In the genomic region with DNA sequence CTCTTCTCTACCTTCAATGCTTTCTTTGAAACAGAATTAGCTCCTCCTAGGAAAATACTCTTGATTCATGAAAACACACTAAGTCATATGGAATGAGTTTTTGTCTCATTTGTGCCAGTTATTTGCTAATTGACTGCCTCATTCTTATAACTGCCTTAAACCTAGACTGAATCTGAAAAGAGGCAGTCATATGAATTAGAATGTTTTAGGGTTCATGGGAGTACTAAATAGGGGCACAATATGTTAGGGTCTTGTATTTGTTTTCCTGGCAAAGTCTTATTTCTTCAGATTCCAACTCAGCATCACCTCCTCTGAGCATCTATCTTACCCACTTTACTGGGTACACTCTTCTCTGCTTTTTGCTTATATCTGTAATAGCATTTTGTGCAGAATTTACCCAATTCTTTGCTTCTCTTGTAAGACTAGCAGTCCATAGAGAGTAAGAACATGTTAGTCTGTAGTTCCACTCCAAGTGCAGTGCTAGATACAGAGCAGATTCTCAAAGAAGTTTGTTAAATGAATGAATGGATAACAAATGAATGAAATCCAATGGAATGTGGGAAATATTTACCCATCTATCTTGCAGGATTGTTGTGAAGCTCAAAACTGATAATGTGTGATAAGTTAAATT, we compare ENCODE assay signal across 21 cellular contexts. TPM values are rescaled to one million over a fixed set of nuclear protein-coding genes. Genes with fewer than 3 reads are reported as not detected.
DNase-seq lines count a peak whose midpoint lies in the region; ATAC-seq, FAIRE-seq and TF ChIP-seq lines count a peak whose summit lies in the region.
"Had no signal": no experiment of that assay in that cellular context is flagged by ENCODE, and none has a peak within 500 bp of the region (broad histone marks: within the 10 kb centered on the region; RNA-seq: fewer than 3 reads in every experiment).

No MANE protein-coding gene starts in this region.

- H3K79me1 ChIP-seq in H1 (ENCODE audit: low read depth, low read length): no peaks in the 10 kb centered on the region

- no peak for ATAC-seq in HG02798 (IDR thresholded peaks at IDR 0.05; ENCODE audit: poor library complexity, unreplicated experiment)
- ATAC-seq in activated CD8-positive, alpha-beta T cell treated with anti-CD3 and anti-CD28 coated beads, Interleukin-2, amount 10 ng/mL, durations not matched to agents 7 days and 5 days: no peak
- ATAC-seq: PC-3 had no signal

- no peak overlapping the region for H3K14ac ChIP-seq in H1 (ENCODE audit: insufficient read length)

- FAIRE-seq in H1 (lab: Jason Lieb, UNC): no peak

- H2AFZ ChIP-seq in H1 (ENCODE audit: low read length) (0 out of 2 replicates have a peak overlapping the region, but pooled peaks have one; percentile 92), neural progenitor cell (replicated peaks) (peak overlapping the region; percentile 62)

- H3K36me3 ChIP-seq in A673 (ENCODE audit: insufficient read depth, low read length, poor library complexity, severe bottlenecking): no peaks in the 10 kb centered on the region
- no peaks in the 10 kb centered on the region for H3K36me3 ChIP-seq in H1 (ENCODE audit: control insufficient read depth in 2 of 4, insufficient read depth in 4 of 4, low read length in 3 of 4)
- no peaks in the 10 kb centered on the region for H3K36me3 ChIP-seq in neural progenitor cell
- no peaks in the 10 kb centered on the region for H3K36me3 ChIP-seq in effector memory CD4-positive, alpha-beta T cell (ENCODE audit: control insufficient read depth, insufficient read depth, low read length)
- H3K36me3 ChIP-seq: HAP-1 had no signal

- H3F3A ChIP-seq in neural progenitor cell (ENCODE audit: low read depth): no peaks in the 10 kb centered on the region

- CTCF ChIA-PET in A673 (lab: Charles Lee): no interaction called here
- CTCF ChIA-PET in H1 (lab: Charles Lee; ENCODE audit: partially characterized antibody): no interaction called here
- CTCF ChIA-PET in activated CD8-positive, alpha-beta T cell treated with anti-CD3 and anti-CD28 coated beads, Interleukin-2, amount 10 ng/mL, durations not matched to agents 7 days and 5 days (lab: Charles Lee): interaction anchor here (1.0 kb wide), 1 partner anchor 26 kb away, joined by 4 read pairs; no protein-coding TSS in a partner anchor

- TF ChIP-seq POLR2A in H1 (IDR thresholded peaks at IDR 0.05; ENCODE audit: control extremely low read depth in 1 of 2, low read depth in 2 of 2, low read length in 2 of 2): no peak

- no peaks in the 10 kb centered on the region for H3K9me3 Mint-ChIP-seq in neural progenitor cell
- no peaks in the 10 kb centered on the region for H3K9me3 Mint-ChIP-seq in activated CD8-positive, alpha-beta T cell treated with anti-CD3 and anti-CD28 coated beads, Interleukin-2, amount 10 ng/mL, durations not matched to agents 7 days and 5 days (ENCODE audit: insufficient read depth)

- no peaks in the 10 kb centered on the region for H3K9me3 ChIP-seq in A673 (ENCODE audit: low read depth, low read length, poor library complexity, severe bottlenecking)
- no peaks in the 10 kb centered on the region for H3K9me3 ChIP-seq in H1 (ENCODE audit: insufficient read depth in 2 of 2, low read depth in 1 of 2, low read length in 1 of 2)
- no peaks in the 10 kb centered on the region for H3K9me3 ChIP-seq in neural progenitor cell (ENCODE audit: low read depth)
- H3K9me3 ChIP-seq in effector memory CD4-positive, alpha-beta T cell (ENCODE audit: control insufficient read depth, low read length): no peaks in the 10 kb centered on the region
- H3K9me3 ChIP-seq: HAP-1, SK-N-SH had no signal

- POLR2A ChIA-PET in A673 (lab: Charles Lee; ENCODE audit: low non-redundant PET): no interaction called here
- POLR2A ChIA-PET in H1 (lab: Charles Lee; ENCODE audit: partially characterized antibody): no interaction called here
- POLR2A ChIA-PET in activated CD8-positive, alpha-beta T cell treated with anti-CD3 and anti-CD28 coated beads, Interleukin-2, amount 10 ng/mL, durations not matched to agents 7 days and 5 days (lab: Charles Lee): no interaction called here

- peaks cover 4% of the 10 kb centered on the region for H3K27me3 Mint-ChIP-seq in neural progenitor cell (ENCODE audit: insufficient read depth, low read depth)
- H3K27me3 Mint-ChIP-seq in activated CD8-positive, alpha-beta T cell treated with anti-CD3 and anti-CD28 coated beads, Interleukin-2, amount 10 ng/mL, durations not matched to agents 7 days and 5 days (ENCODE audit: low read depth): peaks cover 14% of the 10 kb centered on the region

- no peak overlapping the region for H2BK20ac ChIP-seq in H1 (ENCODE audit: low read length)

- no peak overlapping the region for H2BK120ac ChIP-seq in H1 (replicated peaks; ENCODE audit: low read depth, low read length)

- no TSS peak for BruUV-seq in A673 (replicated peaks; lab: Mats Ljungman, UMichigan)

- H3K9ac ChIP-seq in H1 (replicated peaks in 1 of 4; ENCODE audit: extremely low read depth in 1 of 4, low read depth in 3 of 4, low read length in 3 of 4) (no peak overlapping the region), neural progenitor cell (no peak overlapping the region)
- H3K9ac ChIP-seq: KMS-11, SK-N-SH had no signal

- H3K4me3 Mint-ChIP-seq in neural progenitor cell: no peak overlapping the region
- no peak overlapping the region for H3K4me3 Mint-ChIP-seq in activated CD8-positive, alpha-beta T cell treated with anti-CD3 and anti-CD28 coated beads, Interleukin-2, amount 10 ng/mL, durations not matched to agents 7 days and 5 days
- H3K4me3 Mint-ChIP-seq: B cell had no signal

- H2AK5ac ChIP-seq in H1 (ENCODE audit: low read depth, low read length): no peak overlapping the region

- H4K8ac ChIP-seq in H1 (ENCODE audit: extremely low read depth, insufficient read depth, low read length): no peak overlapping the region

- H3K36me3 Mint-ChIP-seq in neural progenitor cell: no peaks in the 10 kb centered on the region
- no peaks in the 10 kb centered on the region for H3K36me3 Mint-ChIP-seq in activated CD8-positive, alpha-beta T cell treated with anti-CD3 and anti-CD28 coated beads, Interleukin-2, amount 10 ng/mL, durations not matched to agents 7 days and 5 days (ENCODE audit: low read depth)
- H3K36me3 Mint-ChIP-seq: CD4-positive, alpha-beta memory T cell had no signal

- TF ChIP-seq RAD21 in H1 (IDR thresholded peaks at IDR 0.05 in 1 of 2, conservative IDR thresholded peaks at IDR 0.05 in 1 of 2; ENCODE audit: low read depth in 2 of 2, low read length in 2 of 2): no peak

- no peak overlapping the region for H3K18ac ChIP-seq in H1 (ENCODE audit: extremely low read depth, low read length)

- no peak overlapping the region for H2BK15ac ChIP-seq in H1 (ENCODE audit: low read length)

- no peaks in the 10 kb centered on the region for H3K4me1 Mint-ChIP-seq in neural progenitor cell
- H3K4me1 Mint-ChIP-seq in activated CD8-positive, alpha-beta T cell treated with anti-CD3 and anti-CD28 coated beads, Interleukin-2, amount 10 ng/mL, durations not matched to agents 7 days and 5 days (ENCODE audit: low read depth): no peaks in the 10 kb centered on the region

- H3K4me3 ChIP-seq in A673 (ENCODE audit: low read depth, low read length, poor library complexity, severe bottlenecking) (no peak overlapping the region), H1 (ENCODE audit: extremely low read depth in 1 of 4, insufficient read depth in 2 of 4, low read depth in 3 of 4, low read length in 4 of 4) (no peak overlapping the region), neural progenitor cell (no peak overlapping the region)
- H3K4me3 ChIP-seq in effector memory CD4-positive, alpha-beta T cell (ENCODE audit: insufficient read depth, low read depth, low read length, poor library complexity, severe bottlenecking): no peak overlapping the region
- H3K4me3 ChIP-seq: HAP-1 had no signal

- no peak overlapping the region for H3K27ac Mint-ChIP-seq in neural progenitor cell
- no peak overlapping the region for H3K27ac Mint-ChIP-seq in activated CD8-positive, alpha-beta T cell treated with anti-CD3 and anti-CD28 coated beads, Interleukin-2, amount 10 ng/mL, durations not matched to agents 7 days and 5 days
- H3K27ac Mint-ChIP-seq: B cell; CD4-positive, alpha-beta memory T cell had no signal

- peaks cover 10% of the 10 kb centered on the region for H3K4me1 ChIP-seq in A673 (ENCODE audit: insufficient read depth, low read length, poor library complexity, severe bottlenecking)
- no peaks in the 10 kb centered on the region; a peak in 2 of 7 replicates for H3K4me1 ChIP-seq in H1 (replicated peaks in 1 of 4; ENCODE audit: control insufficient read depth in 3 of 4, insufficient read depth in 4 of 4, low read length in 3 of 4)
- H3K4me1 ChIP-seq in neural progenitor cell: no peaks in the 10 kb centered on the region
- no peaks in the 10 kb centered on the region for H3K4me1 ChIP-seq in effector memory CD4-positive, alpha-beta T cell (ENCODE audit: control insufficient read depth, insufficient read depth, low read length, poor library complexity, severe bottlenecking)
- H3K4me1 ChIP-seq: HAP-1 had no signal

- H4K5ac ChIP-seq in H1 (ENCODE audit: insufficient read length, low read depth, low read length): no peak overlapping the region

- H4K91ac ChIP-seq in H1 (replicated peaks; ENCODE audit: insufficient read length, low read length): no peak overlapping the region

- H3K23me2 ChIP-seq in H1 (ENCODE audit: low read depth, low read length): no peaks in the 10 kb centered on the region

- H3K79me2 ChIP-seq in H1 (ENCODE audit: control insufficient read depth in 1 of 2, insufficient read depth in 2 of 2, low read length in 2 of 2) (no peaks in the 10 kb centered on the region), neural progenitor cell (ENCODE audit: low read depth) (no peaks in the 10 kb centered on the region)

- H3K56ac ChIP-seq in H1 (replicated peaks; ENCODE audit: insufficient read length, low read depth, low read length): no peak overlapping the region

- H3K4me2 ChIP-seq in H1 (ENCODE audit: insufficient read depth in 1 of 2, low read depth in 2 of 2, low read length in 2 of 2) (no peak overlapping the region), neural progenitor cell (no peak overlapping the region)
- H3K4me2 ChIP-seq: KMS-11, SK-N-SH had no signal

- peak overlapping the region; percentile 6 for H3K27ac ChIP-seq in A673 (ENCODE audit: low read depth, low read length, poor library complexity, severe bottlenecking)
- no peak overlapping the region for H3K27ac ChIP-seq in H1 (ENCODE audit: low read depth, low read length)
- no peak overlapping the region for H3K27ac ChIP-seq in neural progenitor cell
- H3K27ac ChIP-seq in effector memory CD4-positive, alpha-beta T cell (ENCODE audit: insufficient read depth, low read length, poor library complexity, severe bottlenecking): no peak overlapping the region
- H3K27ac ChIP-seq: HL-60, KMS-11 had no signal

- H3K4ac ChIP-seq in H1 (replicated peaks; ENCODE audit: insufficient read length, low read depth, low read length): no peak overlapping the region

- H3K27me3 ChIP-seq in A673 (replicated peaks; ENCODE audit: insufficient read depth, low read depth, low read length, poor library complexity): no peaks in the 10 kb centered on the region
- no peaks in the 10 kb centered on the region for H3K27me3 ChIP-seq in H1 (replicated peaks in 1 of 4; ENCODE audit: control insufficient read depth in 3 of 4, extremely low read depth in 1 of 4, insufficient read depth in 3 of 4, low read length in 3 of 4)
- H3K27me3 ChIP-seq in neural progenitor cell: no peaks in the 10 kb centered on the region
- no peaks in the 10 kb centered on the region for H3K27me3 ChIP-seq in effector memory CD4-positive, alpha-beta T cell (replicated peaks; ENCODE audit: control insufficient read depth, insufficient read depth, low read length, poor library complexity, severe bottlenecking)

- no peak for TF ChIP-seq CTCF in A673 (conservative IDR thresholded peaks at IDR 0.05; ENCODE audit: low read depth, low read length)
- no peak for TF ChIP-seq CTCF in H1 (IDR thresholded peaks at IDR 0.05; ENCODE audit: control extremely low read depth in 1 of 3, insufficient read depth in 1 of 3, low read depth in 1 of 3, low read length in 3 of 3)
- no peak for TF ChIP-seq CTCF in neural progenitor cell (IDR thresholded peaks at IDR 0.05)

- H4K20me1 ChIP-seq in H1 (replicated peaks in 1 of 2; ENCODE audit: control insufficient read depth in 1 of 2, insufficient read depth in 2 of 2, low read length in 2 of 2) (no peaks in the 10 kb centered on the region), neural progenitor cell (ENCODE audit: low read depth) (no peaks in the 10 kb centered on the region)

- no peak overlapping the region for H2BK12ac ChIP-seq in H1 (ENCODE audit: low read depth, low read length)

- intact Hi-C loops in A673 (cut with micrococcal nuclease; ENCODE audit: unreplicated experiment): no loop called here

- no peak for TF ChIP-seq EP300 in H1 (IDR thresholded peaks at IDR 0.05; ENCODE audit: borderline replicate concordance in 1 of 2, low read depth in 2 of 2, low read length in 2 of 2)

- H2BK5ac ChIP-seq in H1 (ENCODE audit: low read depth, low read length): no peak overlapping the region

- H3K23ac ChIP-seq in H1 (ENCODE audit: insufficient read length): no peak overlapping the region

- DNase-seq in A673 (ENCODE audit: low spot score): no peak
- peak; percentile 6 for DNase-seq in LHCN-M2 (ENCODE audit: low read depth)
- no peak for DNase-seq in H1 (ENCODE audit: low read depth in 1 of 2, low spot score in 2 of 2)
- no peak for DNase-seq in neural progenitor cell (ENCODE audit: low spot score)
- no peak for DNase-seq in activated gamma-delta T cell treated with Interleukin-2 at 50 U/mL for 16 hours
- no peak for DNase-seq in effector memory CD4-positive, alpha-beta T cell
- DNase-seq in activated CD8-positive, alpha-beta T cell treated with anti-CD3 and anti-CD28 coated beads, Interleukin-2, amount 10 ng/mL, durations not matched to agents 7 days and 5 days: no peak
- DNase-seq: ACHN; CD4-positive, alpha-beta memory T cell; MM.1S; NCI-H1105; NCI-H187; NCI-H446; PC-3; SK-N-SH had no signal

RNA-seq across cellular contexts. Expression of gene ALDH1A1, which starts 43.9 kb away (rescaled TPM):
- 8.7 and 8.8 TPM in 2 replicates for total RNA-seq in A673 (2021)
- 155 and 163 TPM in 2 replicates for total RNA-seq in LHCN-M2 (2014; rRNA removed)
- 28.8 TPM for polyA plus RNA-seq in LHCN-M2 (2012)
- 0.82 and 1.1 TPM in 2 replicates for total RNA-seq in H1 (2021; fragmentation: NEBNext Ultra II Directional; extraction: Animal tissue kit (Norgen Biotek cat#: 25700))
- 0.39 and 0.50 TPM in 2 replicates for polyA plus RNA-seq in H1 (2011; rRNA removed)
- polyA plus RNA-seq in H1 (2011; cell fraction: cytosol; rRNA removed): 0.62 TPM
- 0.24 TPM for polyA plus RNA-seq in H1 (2011; cell fraction: nucleus; rRNA removed)
- polyA plus RNA-seq in H1 (2012, experiment 1 of 2): 1.1 to 2.0 TPM (median 1.3 TPM) in 4 replicates
- polyA plus RNA-seq in H1 (2012, experiment 2 of 2): 0.07 TPM
- 1.2 TPM for polyA plus RNA-seq in H1 (2013, experiment 1 of 2)
- 1.0 TPM for polyA plus RNA-seq in H1 (2013, experiment 2 of 2)
- 0.69 and 0.76 TPM in 2 replicates for polyA minus RNA-seq in H1 (2011; rRNA and poly(A)+ RNA removed)
- polyA minus RNA-seq in H1 (2011; cell fraction: cytosol; rRNA and poly(A)+ RNA removed): 1.2 TPM
- not detected for polyA minus RNA-seq in H1 (2011; cell fraction: nucleus; rRNA and poly(A)+ RNA removed)
- total RNA-seq in neural progenitor cell (ENCODE audit: low replicate concordance): not detected in 2 replicates
- total RNA-seq in activated CD8-positive, alpha-beta T cell treated with anti-CD3 and anti-CD28 coated beads, Interleukin-2, amount 10 ng/mL, durations not matched to agents 7 days and 5 days: not detected
- total RNA-seq: B cell, Daoy, PC-3 had no signal
- polyA plus RNA-seq: CD4-positive, alpha-beta memory T cell had no signal

Comparison
In these comparisons a context has a peak if more than half of its experiments do, and no peak if none do; other contexts are left out.
1. RNA of gene ALDH1A1, which starts 43.9 kb away (total RNA-seq): 155 to 163 TPM in LHCN-M2; 8.7 to 8.8 TPM in A673, 0.82 to 1.1 TPM in H1, not detected in neural progenitor cell and not detected in activated CD8-positive, alpha-beta T cell treated with anti-CD3 and anti-CD28 coated beads, Interleukin-2, amount 10 ng/mL, durations not matched to agents 7 days and 5 days; every median in the first group is over 10 times any median in the second.